In genomic region chr10:97974108-97974507, GRCh38 we compare ENCODE assay signal across 25 cellular contexts. TPM values are rescaled to one million over a fixed set of nuclear protein-coding genes. Genes with fewer than 3 reads are reported as not detected.
DNase-seq lines count a peak whose midpoint lies in the region; ATAC-seq and TF ChIP-seq lines count a peak whose summit lies in the region.
"Had no signal": no experiment of that assay in that cellular context is flagged by ENCODE, and none has a peak within 500 bp of the region (broad histone marks: within the 10 kb centered on the region; RNA-seq: fewer than 3 reads in every experiment).

No MANE protein-coding gene starts in this region.

- H2BK120ac ChIP-seq in neuronal stem cell (ENCODE audit: low read depth, low read length), result no peak overlapping the region

- H3K23ac ChIP-seq in neuronal stem cell (ENCODE audit: low read depth, low read length, poor library complexity), result no peak overlapping the region

- no peak overlapping the region for H2BK15ac ChIP-seq in neuronal stem cell (ENCODE audit: low read length)

- in situ Hi-C loops in G401 (cut with HindIII; ENCODE audit: low sequenced_read_pairs), result no loop called here

- peak overlapping the region; percentile 25 for H3K4me3 Mint-ChIP-seq in T-helper 17 cell
- H3K4me3 Mint-ChIP-seq: activated CD8-positive, alpha-beta T cell treated with anti-CD3 and anti-CD28 coated beads, Interleukin-2, amount 10 ng/mL, durations not matched to agents 7 days and 5 days; memory B cell; naive B cell; stimulated activated memory B cell treated with anti-CD40 and anti-IgM and Interleukin-4, amounts not matched to agents 10 μg/mL and 1 μg/mL and 100 μg/mL, for 72 hours had no signal

- peak overlapping the region; percentile 17 for H3K4me3 ChIP-seq in iPS-11a (ENCODE audit: low read depth, low read length)
- H3K4me3 ChIP-seq in neuronal stem cell (ENCODE audit: low read length in 2 of 2), result no peak overlapping the region
- H3K4me3 ChIP-seq in spleen, result no peak overlapping the region
- H3K4me3 ChIP-seq: thoracic aorta had no signal

- H3K14ac ChIP-seq in neuronal stem cell (ENCODE audit: low read length), result no peak overlapping the region

- H3K4ac ChIP-seq in neuronal stem cell (ENCODE audit: low read length), result no peak overlapping the region

- no peaks in the 10 kb centered on the region for H3K4me1 Mint-ChIP-seq in T-helper 17 cell
- H3K4me1 Mint-ChIP-seq: CD14-positive monocyte; memory B cell; naive B cell; stimulated activated memory B cell treated with anti-CD40 and anti-IgM and Interleukin-4, amounts not matched to agents 10 μg/mL and 1 μg/mL and 100 μg/mL, for 72 hours had no signal

- no CpG with 5 or more reads among the region's 16 CpGs for WGBS in neuronal stem cell (ENCODE audit: extremely low coverage in 2 of 2, insufficient read length in 2 of 2, insufficient replicate concordance in 1 of 2), 2 donors
- WGBS in spleen, 5 donors, result 47 to 69% (median 59%) methylated on average over 16 of the region's 16 CpGs

- no peak overlapping the region for H3K9ac ChIP-seq in neuronal stem cell (ENCODE audit: low read depth, low read length, poor library complexity)
- H3K9ac ChIP-seq: KMS-11 had no signal

- no peak overlapping the region for H4K91ac ChIP-seq in neuronal stem cell (ENCODE audit: low read depth, low read length, poor library complexity)

- DNase-seq in G401 (ENCODE audit: low spot score) (peak; percentile 31), T-helper 17 cell (no peak), neuronal stem cell (ENCODE audit: low spot score) (no peak), spleen (no peak), epidermal melanocyte (ENCODE audit: insufficient read length, low spot score) (no peak), ecto neural progenitor cell (ENCODE audit: low spot score) (no peak), NCI-H82 (lab: John Stamatoyannopoulos, UW) (no peak)
- DNase-seq: activated CD4-positive, CD25-positive, alpha-beta regulatory T cell treated with anti-CD3 and anti-CD28 coated beads, Interleukin-2, amount 50 U/mL, for 72 hours; activated CD8-positive, alpha-beta T cell treated with anti-CD3 and anti-CD28 coated beads, Interleukin-2, amount 10 ng/mL, durations not matched to agents 7 days and 5 days; activated naive CD4-positive, alpha-beta T cell treated with Interleukin-2 at 50 U/mL for 16 hours; central memory CD4-positive, alpha-beta T cell; GDM1; naive B cell; NCI-H2029; NK-92 treated with Interleukin-12 subunit alpha and Interleukin-12 subunit beta, amount 100 ng/mL, for 24 hours; SHP77 treated with DMSO at 0.1 percent for 48 hours had no signal

- peaks cover 0 to 78% (median 27%) of the 10 kb centered on the region in 3 experiments for H3K27me3 ChIP-seq in neuronal stem cell (ENCODE audit: control insufficient read depth in 3 of 3, insufficient read depth in 3 of 3, low read depth in 1 of 3, low read length in 3 of 3)
- H3K27me3 ChIP-seq in spleen (replicated peaks in 1 of 7), result peaks cover 0 to 99% (median 37%) of the 10 kb centered on the region in 7 donors

- no peak for ATAC-seq in T-helper 17 cell
- ATAC-seq: activated CD8-positive, alpha-beta T cell treated with anti-CD3 and anti-CD28 coated beads, Interleukin-2, amount 10 ng/mL, durations not matched to agents 7 days and 5 days; stimulated activated memory B cell treated with anti-CD40 and anti-IgM and Interleukin-4, amounts not matched to agents 10 μg/mL and 1 μg/mL and 100 μg/mL, for 72 hours had no signal

- no peak overlapping the region for H2AFZ ChIP-seq in neuronal stem cell (ENCODE audit: low read length)

- H3K9me3 ChIP-seq in T-helper 17 cell (ENCODE audit: control insufficient read depth, low read length, poor library complexity, severe bottlenecking) (no peaks in the 10 kb centered on the region), neuronal stem cell (replicated peaks in 1 of 2; ENCODE audit: control insufficient read depth in 2 of 2, insufficient read depth in 1 of 2, low read depth in 1 of 2, low read length in 2 of 2) (no peaks in the 10 kb centered on the region), spleen (no peaks in the 10 kb centered on the region)
- H3K9me3 ChIP-seq: thoracic aorta had no signal

- no peak overlapping the region for H3K27ac ChIP-seq in neuronal stem cell (replicated peaks; ENCODE audit: low read length)
- H3K27ac ChIP-seq in spleen, result no peak overlapping the region
- H3K27ac ChIP-seq: KMS-11, thoracic aorta had no signal

- no peak overlapping the region for H3K18ac ChIP-seq in neuronal stem cell (ENCODE audit: low read length)

- no peak overlapping the region for H4K8ac ChIP-seq in neuronal stem cell (ENCODE audit: low read depth, low read length)

- peaks cover 0 to 7% of the 10 kb centered on the region in 2 donors for H3K4me1 ChIP-seq in neuronal stem cell (ENCODE audit: control insufficient read depth in 2 of 2, insufficient read depth in 1 of 2, low read depth in 1 of 2, low read length in 2 of 2)
- H3K4me1 ChIP-seq in spleen, result no peaks in the 10 kb centered on the region

- intact Hi-C loops in spleen (cut with DNase I; ENCODE audit: low total_unique reads), result no loop called here

- H3K36me3 ChIP-seq in neuronal stem cell (replicated peaks in 1 of 2; ENCODE audit: control insufficient read depth in 2 of 2, insufficient read depth in 2 of 2, low read length in 2 of 2), result no peaks in the 10 kb centered on the region
- H3K36me3 ChIP-seq in spleen, result no peaks in the 10 kb centered on the region
- H3K36me3 ChIP-seq: thoracic aorta had no signal

- peaks cover 83% of the 10 kb centered on the region for H3K27me3 Mint-ChIP-seq in T-helper 17 cell

- no peak overlapping the region for H3K27ac Mint-ChIP-seq in T-helper 17 cell
- H3K27ac Mint-ChIP-seq: activated CD8-positive, alpha-beta T cell treated with anti-CD3 and anti-CD28 coated beads, Interleukin-2, amount 10 ng/mL, durations not matched to agents 7 days and 5 days; CD14-positive monocyte; memory B cell; naive B cell; progenitor cell of endocrine pancreas; stimulated activated memory B cell treated with anti-CD40 and anti-IgM and Interleukin-4, amounts not matched to agents 10 μg/mL and 1 μg/mL and 100 μg/mL, for 72 hours had no signal

- peaks cover 8% of the 10 kb centered on the region for H3K36me3 Mint-ChIP-seq in T-helper 17 cell (ENCODE audit: low read depth)
- H3K36me3 Mint-ChIP-seq: CD14-positive monocyte; memory B cell; naive B cell; stimulated activated memory B cell treated with anti-CD40 and anti-IgM and Interleukin-4, amounts not matched to agents 10 μg/mL and 1 μg/mL and 100 μg/mL, for 72 hours had no signal

- no peak for TF ChIP-seq CTCF in spleen (IDR thresholded peaks at IDR 0.05 in 8 of 11, conservative IDR thresholded peaks at IDR 0.05 in 3 of 11)

- no peak for TF ChIP-seq POLR2A in spleen (IDR thresholded peaks at IDR 0.05)

- H2BK5ac ChIP-seq in neuronal stem cell (ENCODE audit: low read length), result no peak overlapping the region

- peak overlapping the region; percentile 50 for H2AK5ac ChIP-seq in neuronal stem cell (ENCODE audit: low read depth, low read length)

- H2BK12ac ChIP-seq in neuronal stem cell (ENCODE audit: low read length), result no peak overlapping the region

- no peaks in the 10 kb centered on the region for H3K79me1 ChIP-seq in neuronal stem cell (ENCODE audit: low read depth, low read length)

- H3K4me2 ChIP-seq in neuronal stem cell (ENCODE audit: insufficient read depth, low read length, poor library complexity, severe bottlenecking), result no peak overlapping the region
- H3K4me2 ChIP-seq: KMS-11 had no signal

RNA-seq across cellular contexts. Expression of gene CRTAC1, which starts 56.3 kb away (rescaled TPM):
- total RNA-seq in G401 (2014; rRNA removed; shearing (Covaris generic)), result 0.10 TPM in 1 of 2 replicates, not detected in the other
- total RNA-seq in T-helper 17 cell (not detected), spleen (under 1 TPM in 3 of 7 donors, not detected in 4; 0.26 to 0.74 (median 0.35) TPM)
- polyA plus RNA-seq in neuronal stem cell (2013, experiment 1 of 2), result 1.7 TPM
- 1.7 TPM for polyA plus RNA-seq in neuronal stem cell (2013, experiment 2 of 2)
- polyA plus RNA-seq in spleen, result under 1 TPM in 2 of 3 donors, not detected in 1; 0.17 to 0.22 TPM
- total RNA-seq: activated CD8-positive, alpha-beta T cell treated with anti-CD3 and anti-CD28 coated beads, Interleukin-2, amount 10 ng/mL, durations not matched to agents 7 days and 5 days; fibroblast of villous mesenchyme; NCI-H460 had no signal
- polyA plus RNA-seq: CD14-positive monocyte had no signal
